28 cellular contexts compared by ENCODE assay signal in genomic region chr2:73205611-73206010, GRCh38. TPM values are rescaled to one million over a fixed set of nuclear protein-coding genes. Genes with fewer than 3 reads are reported as not detected.
"Had no signal": no experiment of that assay in that cellular context is flagged by ENCODE, and none has a peak within 500 bp of the region (broad histone marks: within the 10 kb centered on the region; RNA-seq: fewer than 3 reads in every experiment).

No MANE protein-coding gene starts in this region.

- H3K27ac Mint-ChIP-seq: activated CD8-positive, alpha-beta T cell treated with anti-CD3 and anti-CD28 coated beads for 36 hours; activated naive CD4-positive, alpha-beta T cell treated with anti-CD3 and anti-CD28 coated beads, Interleukin-2, amount 10 ng/mL, durations not matched to agents 7 days and 5 days; activated naive CD8-positive, alpha-beta T cell treated with anti-CD3 and anti-CD28 coated beads for 36 hours; activated T-cell treated with anti-CD3 and anti-CD28 coated beads, Interleukin-2, amount 50 U/mL, for 72 hours; activated T-helper 2 cell treated with anti-CD3 and anti-CD28 coated beads, Interferon-gamma antibody, Interleukin-2, Interleukin-4, amounts not matched to agents 10 μg/mL and 5 μg/mL and 100 μg/mL, durations not matched to agents 14 hours and 24 hours and 36 hours had no signal

- DNase-seq: activated CD4-positive, alpha-beta T cell treated with anti-CD3 and anti-CD28 coated beads for 4 hours; activated CD8-positive, alpha-beta memory T cell treated with anti-CD3 and anti-CD28 coated beads, Interleukin-2, amount 50 U/mL, for 4 hours; activated CD8-positive, alpha-beta T cell treated with anti-CD3 and anti-CD28 coated beads for 36 hours; activated gamma-delta T cell treated with Interleukin-2 at 50 U/mL for 16 hours; activated naive CD4-positive, alpha-beta T cell treated with anti-CD3 and anti-CD28 coated beads, Interleukin-2, amount 10 ng/mL, durations not matched to agents 7 days and 5 days; activated naive CD8-positive, alpha-beta T cell treated with anti-CD3 and anti-CD28 coated beads for 36 hours; activated T-cell treated with anti-CD3 and anti-CD28 coated beads, Interleukin-2, amount 50 U/mL, for 72 hours; amniotic stem cell; cerebellar nuclear complex; MG63; MV-4-11; NCI-H1105; NCI-H1436; NCI-H1694 treated with DMSO at 0.1 percent for 48 hours; NCI-H2029 treated with DMSO at 0.1 percent for 48 hours; NCI-H345; NCI-H510A; NCI-H526 treated with DMSO at 0.1 percent for 48 hours; NCI-H82; SW 1271 had no signal

- H3K4me3 Mint-ChIP-seq: activated CD8-positive, alpha-beta T cell treated with anti-CD3 and anti-CD28 coated beads for 36 hours; activated naive CD4-positive, alpha-beta T cell treated with anti-CD3 and anti-CD28 coated beads, Interleukin-2, amount 10 ng/mL, durations not matched to agents 7 days and 5 days; activated naive CD8-positive, alpha-beta T cell treated with anti-CD3 and anti-CD28 coated beads for 36 hours; activated T-cell treated with anti-CD3 and anti-CD28 coated beads, Interleukin-2, amount 50 U/mL, for 72 hours had no signal

- ATAC-seq: activated CD4-positive, CD25-positive, alpha-beta regulatory T cell treated with anti-CD3 and anti-CD28 coated beads, Interleukin-2, amount 50 U/mL, for 24 hours; activated CD8-positive, alpha-beta T cell treated with anti-CD3 and anti-CD28 coated beads for 36 hours; activated T-cell treated with anti-CD3 and anti-CD28 coated beads, Interleukin-2, amount 50 U/mL, for 72 hours had no signal

- H3K9me3 ChIP-seq: ascending aorta, MG63 had no signal

- H3K27ac ChIP-seq: ascending aorta, SK-N-MC had no signal

- H3K9me3 Mint-ChIP-seq: activated CD8-positive, alpha-beta T cell treated with anti-CD3 and anti-CD28 coated beads for 36 hours; activated naive CD4-positive, alpha-beta T cell treated with anti-CD3 and anti-CD28 coated beads, Interleukin-2, amount 10 ng/mL, durations not matched to agents 7 days and 5 days; activated naive CD8-positive, alpha-beta T cell treated with anti-CD3 and anti-CD28 coated beads for 36 hours; activated T-cell treated with anti-CD3 and anti-CD28 coated beads, Interleukin-2, amount 50 U/mL, for 72 hours; activated T-helper 2 cell treated with anti-CD3 and anti-CD28 coated beads, Interferon-gamma antibody, Interleukin-2, Interleukin-4, amounts not matched to agents 10 μg/mL and 5 μg/mL and 100 μg/mL, durations not matched to agents 14 hours and 24 hours and 36 hours had no signal

- H3K36me3 Mint-ChIP-seq: activated naive CD4-positive, alpha-beta T cell treated with anti-CD3 and anti-CD28 coated beads, Interleukin-2, amount 10 ng/mL, durations not matched to agents 7 days and 5 days; activated naive CD8-positive, alpha-beta T cell treated with anti-CD3 and anti-CD28 coated beads for 36 hours had no signal

- H3K36me3 ChIP-seq: ascending aorta, MG63 had no signal

- H3K4me3 ChIP-seq: ascending aorta, MG63, SK-N-MC had no signal

RNA-seq across cellular contexts. Expression of gene NOTO, which starts 3.2 kb away (rescaled TPM):
- total RNA-seq: activated CD8-positive, alpha-beta T cell treated with anti-CD3 and anti-CD28 coated beads for 36 hours; activated naive CD8-positive, alpha-beta T cell treated with anti-CD3 and anti-CD28 coated beads for 36 hours; activated T-cell treated with anti-CD3 and anti-CD28 coated beads, Interleukin-2, amount 50 U/mL, for 72 hours; activated T-helper 2 cell treated with anti-CD3 and anti-CD28 coated beads, Interferon-gamma antibody, Interleukin-2, Interleukin-4, amounts not matched to agents 10 μg/mL and 5 μg/mL and 100 μg/mL, durations not matched to agents 14 hours and 24 hours and 36 hours; ascending aorta; cardiac septum; OCI-LY7; RPMI7951; T-helper 1 cell treated with Interleukin-12 subunit alpha and Interleukin-12 subunit beta and Interleukin-4 antibody, amounts not matched to agents 30 ng/mL and 1 ng/mL, for 36 hours had no signal
